ENCODE assay signal across 19 cellular contexts in genomic region chr5:77224672-77225355, GRCh38. TPM values are rescaled to one million over a fixed set of nuclear protein-coding genes. Genes with fewer than 3 reads are reported as not detected.
A peak's percentile ranks its signal among the peaks of the same experiment; 100 is the strongest.
DNase-seq lines count a peak whose midpoint lies in the region; ATAC-seq and TF ChIP-seq lines count a peak whose summit lies in the region.
"Had no signal": no experiment of that assay in that cellular context is flagged by ENCODE, and none has a peak within 500 bp of the region (broad histone marks: within the 10 kb centered on the region; RNA-seq: fewer than 3 reads in every experiment).

No MANE protein-coding gene starts in this region.

- peak overlapping the region; percentile 4; the same call in 1 of the 2 replicates for H3K27ac Mint-ChIP-seq in HFFc6
- H3K27ac Mint-ChIP-seq: activated CD4-positive, alpha-beta T cell treated with anti-CD3 and anti-CD28 coated beads, Interleukin-2, amount 10 ng/mL, durations not matched to agents 7 days and 5 days; activated naive CD8-positive, alpha-beta T cell treated with anti-CD3 and anti-CD28 coated beads, Interleukin-2, amount 50 U/mL, for 24 hours; activated T-cell treated with anti-CD3 and anti-CD28 coated beads, Interleukin-2, amount 50 U/mL, for 72 hours; B cell; stimulated activated naive CD8-positive, alpha-beta T cell treated with anti-CD3 and anti-CD28 coated beads, Interleukin-15, amount 100 ng/mL, for 72 hours had no signal

- peaks cover 17% of the 10 kb centered on the region for H3K4me1 Mint-ChIP-seq in HFFc6 (ENCODE audit: low read depth)
- H3K4me1 Mint-ChIP-seq: activated naive CD8-positive, alpha-beta T cell treated with anti-CD3 and anti-CD28 coated beads, Interleukin-2, amount 50 U/mL, for 24 hours; B cell; neural crest cell; stimulated activated naive CD8-positive, alpha-beta T cell treated with anti-CD3 and anti-CD28 coated beads, Interleukin-15, amount 100 ng/mL, for 72 hours had no signal

- H3K36me3 Mint-ChIP-seq in HFFc6 (ENCODE audit: low read depth), result no peaks in the 10 kb centered on the region

- no peaks in the 10 kb centered on the region for H3K9me3 Mint-ChIP-seq in HFFc6
- H3K9me3 Mint-ChIP-seq: neural crest cell had no signal

- no peak; the same call in 1 of the 2 replicates for TF ChIP-seq CTCF in HFFc6 (IDR thresholded peaks at IDR 0.05)

- H3K4me3 Mint-ChIP-seq in HFFc6, result no peak overlapping the region; the same call in 1 of the 2 replicates
- H3K4me3 Mint-ChIP-seq: activated CD4-positive, alpha-beta T cell treated with anti-CD3 and anti-CD28 coated beads, Interleukin-2, amount 10 ng/mL, durations not matched to agents 7 days and 5 days; activated naive CD8-positive, alpha-beta T cell treated with anti-CD3 and anti-CD28 coated beads, Interleukin-2, amount 50 U/mL, for 24 hours; activated T-cell treated with anti-CD3 and anti-CD28 coated beads, Interleukin-2, amount 50 U/mL, for 72 hours; B cell; neural crest cell; stimulated activated naive CD8-positive, alpha-beta T cell treated with anti-CD3 and anti-CD28 coated beads, Interleukin-15, amount 100 ng/mL, for 72 hours had no signal

- ATAC-seq in GM21786 (IDR thresholded peaks at IDR 0.05; ENCODE audit: unreplicated experiment), result no peak
- ATAC-seq: activated naive CD8-positive, alpha-beta T cell treated with anti-CD3 and anti-CD28 coated beads, Interleukin-2, amount 50 U/mL, for 24 hours; activated T-cell treated with anti-CD3 and anti-CD28 coated beads, Interleukin-2, amount 50 U/mL, for 72 hours; stimulated activated naive CD8-positive, alpha-beta T cell treated with anti-CD3 and anti-CD28 coated beads, Interleukin-15, amount 100 ng/mL, for 72 hours had no signal

- H3K27me3 Mint-ChIP-seq in HFFc6 (ENCODE audit: insufficient read depth), result peaks cover 17% of the 10 kb centered on the region

- peak; percentile 29 for DNase-seq in AG08396 (ENCODE audit: low spot score)
- peak; percentile 72 for DNase-seq in HFFc6
- peak; percentile 79 for DNase-seq in astrocyte of the hippocampus (ENCODE audit: low read depth, low spot score)
- peak; percentile 41 for DNase-seq in kidney tubule cell (ENCODE audit: low spot score)
- no peak for DNase-seq in DMS 273 (lab: John Stamatoyannopoulos, UW; ENCODE audit: unreplicated experiment)
- no peak for DNase-seq in NCI-H526 (lab: John Stamatoyannopoulos, UW)
- no peak for DNase-seq in midbrain (lab: John Stamatoyannopoulos, UW)
- DNase-seq: activated CD4-positive, alpha-beta T cell treated with anti-CD3 and anti-CD28 coated beads, Interleukin-2, amount 10 ng/mL, durations not matched to agents 7 days and 5 days; activated naive CD8-positive, alpha-beta T cell treated with anti-CD3 and anti-CD28 coated beads, Interleukin-2, amount 50 U/mL, for 24 hours; activated T-cell treated with anti-CD3 and anti-CD28 coated beads, Interleukin-2, amount 50 U/mL, for 72 hours; colonic mucosa; DMS53; erythroblast; NCI-H187 treated with DMSO at 0.1 percent for 48 hours; stimulated activated naive CD8-positive, alpha-beta T cell treated with anti-CD3 and anti-CD28 coated beads, Interleukin-15, amount 100 ng/mL, for 72 hours; T-helper 9 cell had no signal

RNA-seq across cellular contexts. Expression of gene PDE8B, which starts 14.3 kb away (rescaled TPM):
- under 1 TPM in 1 of 6 experiments, not detected in 5; 0.14 TPM for total RNA-seq in HFFc6 (2021; fragmentation: NEBNext Ultra II Directional; extraction: Animal tissue kit (Norgen Biotek cat#: 25700))

Comparison
In these comparisons a context has a peak if more than half of its experiments do, and no peak if none do; other contexts are left out.
1. DNase-seq: peak in AG08396 (single experiment), HFFc6 (single experiment), astrocyte of the hippocampus (single experiment) and kidney tubule cell (single experiment); none in DMS 273 (single experiment), NCI-H526 (0 of 2) and midbrain (single experiment).